In genomic region chr5:135890867-135891266, GRCh38 we compare ENCODE assay signal across 12 cellular contexts. TPM values are rescaled to one million over a fixed set of nuclear protein-coding genes. Genes with fewer than 3 reads are reported as not detected.
DNase-seq lines count a peak whose midpoint lies in the region; ATAC-seq, FAIRE-seq and TF ChIP-seq lines count a peak whose summit lies in the region.
"Had no signal": no experiment of that assay in that cellular context is flagged by ENCODE, and none has a peak within 500 bp of the region (broad histone marks: within the 10 kb centered on the region; RNA-seq: fewer than 3 reads in every experiment).

No MANE protein-coding gene starts in this region.

- no peak overlapping the region for H3K27ac Mint-ChIP-seq in activated naive CD4-positive, alpha-beta T cell treated with anti-CD3 and anti-CD28 coated beads for 36 hours
- H3K27ac Mint-ChIP-seq: naive B cell had no signal

- 76 to 82% methylated on average over 5 of the region's 5 CpGs for WGBS in pancreas, 2 donors

- no peak for FAIRE-seq in pancreas (lab: Jason Lieb, UNC)

- H3K9me3 ChIP-seq in SU-DHL-6 (ENCODE audit: insufficient read depth, low read length) (no peaks in the 10 kb centered on the region), pancreas (no peaks in the 10 kb centered on the region)
- H3K9me3 ChIP-seq: body of pancreas had no signal

- DNase-seq in activated naive CD4-positive, alpha-beta T cell treated with anti-CD3 and anti-CD28 coated beads for 36 hours: peak; percentile 65
- no peak for DNase-seq in activated naive CD4-positive, alpha-beta T cell treated with anti-CD3 and anti-CD28 coated beads, Interleukin-2, amount 50 U/mL, for 16 hours
- DNase-seq in stimulated activated CD8-positive, alpha-beta memory T cell treated with anti-CD3 and anti-CD28 coated beads, Interleukin-7, amount 100 ng/mL, for 48 hours (ENCODE audit: extremely low read depth in 1 of 2, low read depth in 1 of 2): peak; percentile 22 to 57
- no peak for DNase-seq in pancreas
- no peak for DNase-seq in UCSD-AML1 (lab: John Stamatoyannopoulos, UW; ENCODE audit: unreplicated experiment)
- DNase-seq: body of pancreas, naive B cell had no signal

- peak overlapping the region; percentile 34 for H3K4me2 ChIP-seq in SU-DHL-6 (ENCODE audit: low read depth, low read length, poor library complexity, severe bottlenecking)

- intact Hi-C loops in activated naive CD4-positive, alpha-beta T cell treated with anti-CD3 and anti-CD28 coated beads for 36 hours (cut with micrococcal nuclease): loop anchor here (1.0 kb wide), 1 partner anchor 146 kb away; no protein-coding TSS in a partner anchor
- intact Hi-C loops in pancreas (cut with DNase I): no loop called here

- H4K20me1 ChIP-seq in SU-DHL-6 (ENCODE audit: low read depth, low read length): no peaks in the 10 kb centered on the region

- no peak overlapping the region for H3K4me3 Mint-ChIP-seq in activated naive CD4-positive, alpha-beta T cell treated with anti-CD3 and anti-CD28 coated beads for 36 hours
- H3K4me3 Mint-ChIP-seq: naive B cell had no signal

- H3K27me3 ChIP-seq in SU-DHL-6 (ENCODE audit: low read length) (no peaks in the 10 kb centered on the region), pancreas (no peaks in the 10 kb centered on the region)
- H3K27me3 ChIP-seq: body of pancreas had no signal

- no peak overlapping the region for H3K4me3 ChIP-seq in SU-DHL-6 (ENCODE audit: insufficient read depth, low read length, poor library complexity, severe bottlenecking)
- H3K4me3 ChIP-seq in pancreas: no peak overlapping the region
- H3K4me3 ChIP-seq: body of pancreas, SK-N-MC had no signal

- H2AFZ ChIP-seq in SU-DHL-6 (ENCODE audit: low read depth, low read length, severe bottlenecking): no peak overlapping the region

- no peaks in the 10 kb centered on the region for H3K9me2 ChIP-seq in SU-DHL-6 (replicated peaks; ENCODE audit: insufficient read depth, low read length)

- H3K9ac ChIP-seq in SU-DHL-6 (ENCODE audit: low read length): 0 out of 2 replicates have a peak overlapping the region, but pooled peaks have one; percentile 7

- H3K36me3 ChIP-seq in SU-DHL-6 (ENCODE audit: low read length) (no peaks in the 10 kb centered on the region), pancreas (no peaks in the 10 kb centered on the region)

- no peaks in the 10 kb centered on the region for H3F3A ChIP-seq in SU-DHL-6 (ENCODE audit: insufficient read depth)

- H3K4me1 Mint-ChIP-seq in activated naive CD4-positive, alpha-beta T cell treated with anti-CD3 and anti-CD28 coated beads for 36 hours (ENCODE audit: low read depth): peaks cover 4% of the 10 kb centered on the region

- H3K9me3 Mint-ChIP-seq in activated naive CD4-positive, alpha-beta T cell treated with anti-CD3 and anti-CD28 coated beads for 36 hours: no peaks in the 10 kb centered on the region
- H3K9me3 Mint-ChIP-seq: naive B cell had no signal

- no peaks in the 10 kb centered on the region for H3K36me3 Mint-ChIP-seq in activated naive CD4-positive, alpha-beta T cell treated with anti-CD3 and anti-CD28 coated beads for 36 hours (ENCODE audit: low read depth)
- H3K36me3 Mint-ChIP-seq: naive B cell had no signal

- peak overlapping the region; percentile 16; the same call in 1 of the 2 replicates for H3K27ac ChIP-seq in SU-DHL-6 (ENCODE audit: low read depth, low read length)
- H3K27ac ChIP-seq in pancreas: no peak overlapping the region
- H3K27ac ChIP-seq: body of pancreas, SK-N-MC had no signal

- CTCF ChIA-PET in activated naive CD4-positive, alpha-beta T cell treated with anti-CD3 and anti-CD28 coated beads for 36 hours (lab: Charles Lee): interaction anchor here (0.7 kb wide), 1 partner anchor 74 kb away, joined by 4 read pairs; no protein-coding TSS in a partner anchor

- H3K27me3 Mint-ChIP-seq in activated naive CD4-positive, alpha-beta T cell treated with anti-CD3 and anti-CD28 coated beads for 36 hours (ENCODE audit: low read depth): peaks cover 14% of the 10 kb centered on the region

- no peaks in the 10 kb centered on the region for H3K79me2 ChIP-seq in SU-DHL-6 (ENCODE audit: insufficient read depth, low read length)

- TF ChIP-seq CTCF in SU-DHL-6 (IDR thresholded peaks at IDR 0.05; ENCODE audit: insufficient read depth, low read length, poor library complexity, severe bottlenecking) (no peak), pancreas (IDR thresholded peaks at IDR 0.05) (no peak)

- H3K4me1 ChIP-seq in pancreas: no peaks in the 10 kb centered on the region

- peak; percentile 65 for ATAC-seq in HG02678 (IDR thresholded peaks at IDR 0.05; ENCODE audit: unreplicated experiment)
- no peak for ATAC-seq in pancreas
- ATAC-seq in HG03521 (IDR thresholded peaks at IDR 0.05; ENCODE audit: unreplicated experiment): no peak
- ATAC-seq: body of pancreas had no signal

RNA-seq across cellular contexts. Expression of gene IL9, which starts 4.8 kb away (rescaled TPM):
- total RNA-seq in activated naive CD4-positive, alpha-beta T cell treated with anti-CD3 and anti-CD28 coated beads for 36 hours: not detected
- not detected for total RNA-seq in pancreas
- polyA plus RNA-seq in pancreas: not detected
- total RNA-seq: body of pancreas had no signal
- polyA plus RNA-seq: BJ had no signal

RNA-seq across cellular contexts. Expression of gene SLC25A48, which starts 56.4 kb away (rescaled TPM):
- total RNA-seq in activated naive CD4-positive, alpha-beta T cell treated with anti-CD3 and anti-CD28 coated beads for 36 hours: not detected
- total RNA-seq in pancreas: 1 to 10 TPM in 3 of 6 donors, under 1 TPM in 3; 0.37 to 2.1 (median 1.1) TPM
- polyA plus RNA-seq in pancreas: 1 to 10 TPM; 1.5 to 3.2 TPM
- polyA plus RNA-seq: BJ had no signal

Comparison
In these comparisons a context has a peak if more than half of its experiments do, and no peak if none do; other contexts are left out.
1. DNase-seq: peak in activated naive CD4-positive, alpha-beta T cell treated with anti-CD3 and anti-CD28 coated beads for 36 hours (single experiment) and stimulated activated CD8-positive, alpha-beta memory T cell treated with anti-CD3 and anti-CD28 coated beads, Interleukin-7, amount 100 ng/mL, for 48 hours (2 of 2); none in activated naive CD4-positive, alpha-beta T cell treated with anti-CD3 and anti-CD28 coated beads, Interleukin-2, amount 50 U/mL, for 16 hours (single experiment), pancreas (0 of 6) and UCSD-AML1 (single experiment).